In the genomic region with DNA sequence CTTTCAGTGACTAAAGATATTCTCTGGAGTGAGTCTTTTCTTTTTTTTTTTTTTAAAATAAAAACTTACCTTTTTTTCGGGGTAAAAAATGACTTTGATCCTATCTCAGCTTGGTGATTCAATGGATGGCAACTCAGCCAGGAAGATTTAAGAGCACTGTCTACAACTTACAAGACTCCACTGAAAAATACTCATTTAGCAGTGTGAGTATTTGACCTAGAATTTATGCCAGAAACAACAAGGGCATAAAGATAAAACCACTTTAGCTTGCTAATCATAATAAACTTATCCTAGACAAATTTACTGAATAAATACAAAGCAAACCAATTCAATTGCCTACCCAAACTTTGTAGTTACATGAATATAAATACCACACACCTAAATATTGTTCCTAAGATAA, we compare ENCODE assay signal across 31 cellular contexts.
"Had no signal": no experiment of that assay in that cellular context is flagged by ENCODE, and none has a peak within 500 bp of the region (broad histone marks: within the 10 kb centered on the region; RNA-seq: fewer than 3 reads in every experiment).

No MANE protein-coding gene starts in this region.

- H3K9me3 Mint-ChIP-seq: activated CD4-positive, alpha-beta T cell treated with anti-CD3 and anti-CD28 coated beads, Interleukin-2, amount 10 ng/mL, durations not matched to agents 24 days and 14 days; activated naive CD4-positive, alpha-beta T cell treated with anti-CD3 and anti-CD28 coated beads, Interleukin-2, amount 50 U/mL, for 24 hours; activated naive CD8-positive, alpha-beta T cell treated with anti-CD3 and anti-CD28 coated beads for 36 hours; activated T-helper 1 cell treated with anti-CD3 and anti-CD28 coated beads, Interleukin-12 subunit alpha, Interleukin-12 subunit beta, Interleukin-2, Interleukin-4 antibody, amounts not matched to agents 30 ng/mL and 10 ng/mL and 1 ng/mL, durations not matched to agents 14 hours and 24 hours and 36 hours; activated T-helper 2 cell treated with anti-CD3 and anti-CD28 coated beads, Interferon-gamma antibody, Interleukin-2, Interleukin-4, amounts not matched to agents 10 μg/mL and 5 μg/mL and 100 μg/mL, durations not matched to agents 14 hours and 24 hours and 36 hours had no signal

- H3K27ac Mint-ChIP-seq: activated CD4-positive, alpha-beta memory T cell treated with anti-CD3 and anti-CD28 coated beads for 36 hours; activated CD4-positive, alpha-beta T cell treated with anti-CD3 and anti-CD28 coated beads for 36 hours; activated CD4-positive, alpha-beta T cell treated with anti-CD3 and anti-CD28 coated beads, Interleukin-2, amount 10 ng/mL, durations not matched to agents 24 days and 14 days; activated CD8-positive, alpha-beta memory T cell treated with anti-CD3 and anti-CD28 coated beads, Interleukin-2, amount 10 ng/mL, durations not matched to agents 7 days and 5 days; activated CD8-positive, alpha-beta T cell treated with anti-CD3 and anti-CD28 coated beads, Interleukin-2, amount 10 ng/mL, durations not matched to agents 7 days and 5 days; activated naive CD4-positive, alpha-beta T cell treated with anti-CD3 and anti-CD28 coated beads for 36 hours; activated naive CD4-positive, alpha-beta T cell treated with anti-CD3 and anti-CD28 coated beads, Interleukin-2, amount 50 U/mL, for 24 hours; activated naive CD8-positive, alpha-beta T cell treated with anti-CD3 and anti-CD28 coated beads for 36 hours; activated naive CD8-positive, alpha-beta T cell treated with anti-CD3 and anti-CD28 coated beads, Interleukin-2, amount 50 U/mL, for 24 hours; activated T-helper 1 cell treated with anti-CD3 and anti-CD28 coated beads, Interleukin-12 subunit alpha, Interleukin-12 subunit beta, Interleukin-2, Interleukin-4 antibody, amounts not matched to agents 30 ng/mL and 10 ng/mL and 1 ng/mL, durations not matched to agents 14 hours and 24 hours and 36 hours; activated T-helper 2 cell treated with anti-CD3 and anti-CD28 coated beads, Interferon-gamma antibody, Interleukin-2, Interleukin-4, amounts not matched to agents 10 μg/mL and 5 μg/mL and 100 μg/mL, durations not matched to agents 14 hours and 24 hours and 36 hours; effector memory CD8-positive, alpha-beta T cell had no signal

- H3K4me3 ChIP-seq: adrenal gland, esophagus muscularis mucosa, gastroesophageal sphincter had no signal

- H3K27ac ChIP-seq: adrenal gland, brain microvascular endothelial cell, esophagus muscularis mucosa, gastroesophageal sphincter had no signal

- H3K36me3 Mint-ChIP-seq: activated CD4-positive, alpha-beta memory T cell treated with anti-CD3 and anti-CD28 coated beads for 36 hours; activated CD8-positive, alpha-beta memory T cell treated with anti-CD3 and anti-CD28 coated beads, Interleukin-2, amount 10 ng/mL, durations not matched to agents 7 days and 5 days; activated naive CD4-positive, alpha-beta T cell treated with anti-CD3 and anti-CD28 coated beads, Interleukin-2, amount 50 U/mL, for 24 hours; activated naive CD8-positive, alpha-beta T cell treated with anti-CD3 and anti-CD28 coated beads for 36 hours had no signal

- H3K27me3 Mint-ChIP-seq: activated CD4-positive, alpha-beta memory T cell treated with anti-CD3 and anti-CD28 coated beads for 36 hours; activated CD4-positive, alpha-beta T cell treated with anti-CD3 and anti-CD28 coated beads for 36 hours; activated CD4-positive, alpha-beta T cell treated with anti-CD3 and anti-CD28 coated beads, Interleukin-2, amount 10 ng/mL, durations not matched to agents 24 days and 14 days; activated CD8-positive, alpha-beta memory T cell treated with anti-CD3 and anti-CD28 coated beads, Interleukin-2, amount 10 ng/mL, durations not matched to agents 7 days and 5 days; activated naive CD4-positive, alpha-beta T cell treated with anti-CD3 and anti-CD28 coated beads, Interleukin-2, amount 50 U/mL, for 24 hours; activated naive CD8-positive, alpha-beta T cell treated with anti-CD3 and anti-CD28 coated beads for 36 hours; activated naive CD8-positive, alpha-beta T cell treated with anti-CD3 and anti-CD28 coated beads, Interleukin-2, amount 50 U/mL, for 24 hours; effector memory CD8-positive, alpha-beta T cell had no signal

- H3K9me3 ChIP-seq: adrenal gland, esophagus muscularis mucosa, gastroesophageal sphincter had no signal

- H3K4me3 Mint-ChIP-seq: activated CD4-positive, alpha-beta memory T cell treated with anti-CD3 and anti-CD28 coated beads for 36 hours; activated CD4-positive, alpha-beta T cell treated with anti-CD3 and anti-CD28 coated beads for 36 hours; activated CD4-positive, alpha-beta T cell treated with anti-CD3 and anti-CD28 coated beads, Interleukin-2, amount 10 ng/mL, durations not matched to agents 24 days and 14 days; activated CD8-positive, alpha-beta memory T cell treated with anti-CD3 and anti-CD28 coated beads, Interleukin-2, amount 10 ng/mL, durations not matched to agents 7 days and 5 days; activated CD8-positive, alpha-beta T cell treated with anti-CD3 and anti-CD28 coated beads, Interleukin-2, amount 10 ng/mL, durations not matched to agents 7 days and 5 days; activated naive CD4-positive, alpha-beta T cell treated with anti-CD3 and anti-CD28 coated beads for 36 hours; activated naive CD4-positive, alpha-beta T cell treated with anti-CD3 and anti-CD28 coated beads, Interleukin-2, amount 50 U/mL, for 24 hours; activated naive CD8-positive, alpha-beta T cell treated with anti-CD3 and anti-CD28 coated beads for 36 hours; activated naive CD8-positive, alpha-beta T cell treated with anti-CD3 and anti-CD28 coated beads, Interleukin-2, amount 50 U/mL, for 24 hours; activated T-helper 1 cell treated with anti-CD3 and anti-CD28 coated beads, Interleukin-12 subunit alpha, Interleukin-12 subunit beta, Interleukin-2, Interleukin-4 antibody, amounts not matched to agents 30 ng/mL and 10 ng/mL and 1 ng/mL, durations not matched to agents 14 hours and 24 hours and 36 hours; effector memory CD8-positive, alpha-beta T cell had no signal

- ATAC-seq: activated CD4-positive, alpha-beta T cell treated with anti-CD3 and anti-CD28 coated beads for 36 hours; activated CD8-positive, alpha-beta memory T cell treated with anti-CD3 and anti-CD28 coated beads, Interleukin-2, amount 10 ng/mL, durations not matched to agents 7 days and 5 days; activated CD8-positive, alpha-beta T cell treated with anti-CD3 and anti-CD28 coated beads, Interleukin-2, amount 10 ng/mL, durations not matched to agents 7 days and 5 days; activated naive CD8-positive, alpha-beta T cell treated with anti-CD3 and anti-CD28 coated beads, Interleukin-2, amount 50 U/mL, for 24 hours; effector memory CD8-positive, alpha-beta T cell; gastroesophageal sphincter had no signal

- H3K27me3 ChIP-seq: adrenal gland, brain microvascular endothelial cell, esophagus muscularis mucosa, gastroesophageal sphincter had no signal

- H3K4me1 Mint-ChIP-seq: activated CD4-positive, alpha-beta T cell treated with anti-CD3 and anti-CD28 coated beads for 36 hours; activated CD4-positive, alpha-beta T cell treated with anti-CD3 and anti-CD28 coated beads, Interleukin-2, amount 10 ng/mL, durations not matched to agents 24 days and 14 days; activated CD8-positive, alpha-beta memory T cell treated with anti-CD3 and anti-CD28 coated beads, Interleukin-2, amount 10 ng/mL, durations not matched to agents 7 days and 5 days; activated naive CD4-positive, alpha-beta T cell treated with anti-CD3 and anti-CD28 coated beads, Interleukin-2, amount 50 U/mL, for 24 hours; activated naive CD8-positive, alpha-beta T cell treated with anti-CD3 and anti-CD28 coated beads for 36 hours; activated naive CD8-positive, alpha-beta T cell treated with anti-CD3 and anti-CD28 coated beads, Interleukin-2, amount 50 U/mL, for 24 hours had no signal

- DNase-seq: activated CD4-positive, alpha-beta memory T cell treated with anti-CD3 and anti-CD28 coated beads for 36 hours; activated CD4-positive, alpha-beta T cell treated with anti-CD3 and anti-CD28 coated beads for 36 hours; activated CD4-positive, alpha-beta T cell treated with anti-CD3 and anti-CD28 coated beads, Interleukin-2, amount 10 ng/mL, durations not matched to agents 24 days and 14 days; activated CD4-positive, CD25-positive, alpha-beta regulatory T cell; activated CD4-positive, CD25-positive, alpha-beta regulatory T cell treated with anti-CD3 and anti-CD28 coated beads, Interleukin-2, amount 50 U/mL, for 72 hours; activated CD8-positive, alpha-beta memory T cell treated with anti-CD3 and anti-CD28 coated beads, Interleukin-2, amount 10 ng/mL, durations not matched to agents 7 days and 5 days; activated CD8-positive, alpha-beta memory T cell treated with anti-CD3 and anti-CD28 coated beads, Interleukin-2, amount 50 U/mL, for 4 hours; activated CD8-positive, alpha-beta T cell treated with anti-CD3 and anti-CD28 coated beads, Interleukin-2, amount 10 ng/mL, durations not matched to agents 7 days and 5 days; activated effector memory CD4-positive, alpha-beta T cell treated with anti-CD3 and anti-CD28 coated beads, Interleukin-2, amount 50 U/mL, for 16 hours; activated naive CD4-positive, alpha-beta T cell treated with anti-CD3 and anti-CD28 coated beads for 36 hours; activated naive CD8-positive, alpha-beta T cell treated with anti-CD3 and anti-CD28 coated beads for 36 hours; activated naive CD8-positive, alpha-beta T cell treated with anti-CD3 and anti-CD28 coated beads, Interleukin-2, amount 50 U/mL, for 24 hours; activated T-cell treated with anti-CD3 and anti-CD28 coated beads, Interleukin-2, amount 50 U/mL, for 1 hour; activated T-cell treated with anti-CD3 and anti-CD28 coated beads, Interleukin-2, amount 50 U/mL, for 48 hours; amygdala; aorta; brain microvascular endothelial cell; caudate nucleus; cortex of kidney; dermis blood vessel endothelial cell; effector CD4-positive, alpha-beta T cell; effector memory CD8-positive, alpha-beta T cell; erythroblast; foreskin melanocyte; T-helper 2 cell had no signal

- H3K36me3 ChIP-seq: adrenal gland, brain microvascular endothelial cell, esophagus muscularis mucosa, gastroesophageal sphincter had no signal
